ENCODE assay signal across 8 cellular contexts in the genomic region with DNA sequence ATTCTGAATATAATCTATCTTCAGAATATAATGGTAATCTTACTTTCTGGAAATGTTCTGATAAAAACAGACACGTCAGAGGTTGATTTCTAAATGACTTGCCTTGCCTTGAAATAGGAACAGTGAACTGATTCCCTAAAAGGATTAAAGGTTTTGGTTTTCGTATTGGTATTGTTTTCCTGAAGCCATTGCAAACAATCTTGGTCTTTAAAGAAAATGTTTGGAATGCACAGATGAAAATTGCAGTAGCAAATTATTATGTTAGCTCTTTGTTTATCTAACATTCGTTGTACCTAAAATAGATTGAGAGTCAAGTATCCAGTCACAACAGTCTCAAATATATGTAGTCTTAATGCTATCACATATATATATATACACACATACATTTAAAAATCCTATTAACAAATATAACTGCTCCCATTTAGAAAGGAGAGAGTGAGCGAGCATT. TPM values are rescaled to one million over a fixed set of nuclear protein-coding genes. Genes with fewer than 3 reads are reported as not detected.
DNase-seq lines count a peak whose midpoint lies in the region; ATAC-seq, FAIRE-seq and TF ChIP-seq lines count a peak whose summit lies in the region.

No MANE protein-coding gene starts in this region.

- peaks cover 18 to 37% of the 10 kb centered on the region in 2 experiments for H3K79me1 ChIP-seq in IMR-90 (ENCODE audit: low read depth in 1 of 2, low read length in 2 of 2)

- dilution Hi-C loops in IMR-90 (cut with HindIII; ENCODE audit: low sequenced_read_pairs, unreplicated experiment) = no loop called here

- no peak overlapping the region for H4K91ac ChIP-seq in IMR-90 (ENCODE audit: insufficient read depth, low read depth, low read length)

- no CpG with 5 or more reads among the region's 4 CpGs for WGBS in IMR-90 (ENCODE audit: extremely low coverage in 2 of 2, insufficient read length in 1 of 2), 2 experiments

- in situ Hi-C loops in IMR-90 (cut with MboI; ENCODE audit: low sequenced_read_pairs) = no loop called here

- H3K27ac ChIP-seq in IMR-90 (ENCODE audit: insufficient read depth, low read length) (no peak overlapping the region), mucosa of rectum (ENCODE audit: low read depth in 2 of 2, low read length in 2 of 2) (peak overlapping the region; percentile 50 to 67)

- H3K14ac ChIP-seq in IMR-90 (replicated peaks; ENCODE audit: low read depth, low read length) = no peak overlapping the region

- intact Hi-C loops in IMR-90 (cut with micrococcal nuclease) = loop anchor here (2.0 to 10.0 kb wide), 5 partner anchors 70 to 530 kb away; no protein-coding TSS in a partner anchor

- CTCF ChIA-PET in IMR-90 (lab: Yijun Ruan, JAX) = no interaction called here

- TF ChIP-seq POLR2A in IMR-90 (IDR thresholded peaks at IDR 0.05; ENCODE audit: low read depth, low read length) (no peak), GM12891 (IDR thresholded peaks at IDR 0.05; ENCODE audit: low read depth, low read length) (no peak), GM18505 (IDR thresholded peaks at IDR 0.05; ENCODE audit: borderline replicate concordance, extremely low read depth, insufficient read depth, insufficient read length) (no peak)

- no peak overlapping the region for H2BK20ac ChIP-seq in IMR-90 (ENCODE audit: low read depth, low read length)

- FAIRE-seq in A204.1 (lab: Jason Lieb, UNC) (peak; percentile 47), GM12891 (lab: Jason Lieb, UNC) (no peak)

- no peak for ATAC-seq in IMR-90 (ENCODE audit: low read depth)
- no peak for ATAC-seq in GM18505 (IDR thresholded peaks at IDR 0.05; ENCODE audit: unreplicated experiment)

- DNase-seq in IMR-90 = no peak
- DNase-seq in cerebellar cortex (ENCODE audit: low spot score) = peak; percentile 53
- DNase-seq in GM12891 (ENCODE audit: insufficient read length, low spot score) = no peak
- DNase-seq in HCEC 1CT = no peak
- no peak for DNase-seq in NAMALWA (ENCODE audit: low spot score)

- no peak overlapping the region for H2BK15ac ChIP-seq in IMR-90 (ENCODE audit: low read depth, low read length)

- 0 out of 2 replicates have a peak, but pooled peaks cover 2% of the 10 kb centered on the region for H3K27me3 ChIP-seq in IMR-90 (ENCODE audit: control insufficient read depth, insufficient read depth, low read length)
- no peaks in the 10 kb centered on the region for H3K27me3 ChIP-seq in mucosa of rectum (ENCODE audit: control insufficient read depth in 2 of 2, insufficient read depth in 2 of 2, low read length in 2 of 2)

- H2AK9ac ChIP-seq in IMR-90 (replicated peaks; ENCODE audit: low read depth, low read length, poor library complexity) = no peak overlapping the region

- H4K8ac ChIP-seq in IMR-90 (ENCODE audit: low read depth in 2 of 2, low read length in 2 of 2) = no peak overlapping the region

- no peak for TF ChIP-seq RAD21 in IMR-90 (IDR thresholded peaks at IDR 0.05; ENCODE audit: low read length)

- H4K20me1 ChIP-seq in IMR-90 (ENCODE audit: insufficient read depth, low read length) = peaks cover 14% of the 10 kb centered on the region; the same call in 1 of the 2 replicates

- POLR2A ChIA-PET in IMR-90 (lab: Charles Lee; ENCODE audit: unreplicated experiment) = no interaction called here

- no peak overlapping the region for H2AK5ac ChIP-seq in IMR-90 (ENCODE audit: low read depth, low read length)

- H3K4me3 ChIP-seq in IMR-90 (ENCODE audit: insufficient read depth, low read depth, low read length) (peak overlapping the region; percentile 83), mucosa of rectum (ENCODE audit: low read length in 2 of 2) (peak overlapping the region; percentile 97 to 99)

- H3K4ac ChIP-seq in IMR-90 (ENCODE audit: low read depth, low read length) = no peak overlapping the region

- no peak overlapping the region for H3K56ac ChIP-seq in IMR-90 (ENCODE audit: extremely low read depth, insufficient read depth, low read length)

- H3K36me3 ChIP-seq in IMR-90 (ENCODE audit: control insufficient read depth, insufficient read depth, low read length) (peaks cover 2% of the 10 kb centered on the region; the same call in 1 of the 2 replicates), mucosa of rectum (ENCODE audit: control insufficient read depth in 2 of 2, insufficient read depth in 2 of 2, low read length in 2 of 2) (no peaks in the 10 kb centered on the region)

- no peak for TF ChIP-seq CTCF in IMR-90 (conservative IDR thresholded peaks at IDR 0.05; ENCODE audit: low read depth, low read length)

- peak overlapping the region; percentile 97; the same call in 1 of the 2 replicates for H3K4me2 ChIP-seq in IMR-90 (ENCODE audit: low read depth, low read length)

- no peak overlapping the region for H3K18ac ChIP-seq in IMR-90 (ENCODE audit: low read depth, low read length)

- no peak overlapping the region for H3K23ac ChIP-seq in IMR-90 (ENCODE audit: low read depth, low read length)

- H4K5ac ChIP-seq in IMR-90 (ENCODE audit: low read depth, low read length) = no peak overlapping the region

- H3K9me1 ChIP-seq in IMR-90 (ENCODE audit: insufficient read depth, low read length) = peaks cover 6% of the 10 kb centered on the region; the same call in 1 of the 2 replicates

- H3K9ac ChIP-seq in IMR-90 (ENCODE audit: low read depth, low read length) (peak overlapping the region; percentile 24; the same call in 1 of the 2 replicates), mucosa of rectum (ENCODE audit: low read depth in 1 of 2, low read length in 2 of 2) (peak overlapping the region; percentile 94 to 99)

- no peak overlapping the region for H2AFZ ChIP-seq in IMR-90 (replicated peaks; ENCODE audit: low read length, poor library complexity)

- TSS peak; percentile 15 for BruUV-seq in IMR-90 (replicated peaks; lab: Mats Ljungman, UMichigan)

- H3K4me1 ChIP-seq in IMR-90 (ENCODE audit: control insufficient read depth, insufficient read depth, low read length) (peaks cover 8% of the 10 kb centered on the region), mucosa of rectum (ENCODE audit: control insufficient read depth in 2 of 2, insufficient read depth in 2 of 2, low read length in 2 of 2) (peaks cover 11 to 23% of the 10 kb centered on the region in 2 donors)

- no peak overlapping the region for H2BK120ac ChIP-seq in IMR-90 (ENCODE audit: low read depth, low read length)

- H2BK5ac ChIP-seq in IMR-90 (ENCODE audit: low read depth, low read length, poor library complexity, severe bottlenecking) = no peak overlapping the region

- peaks cover 3% of the 10 kb centered on the region; the same call in 1 of the 2 replicates for H3K9me3 ChIP-seq in IMR-90 (ENCODE audit: control insufficient read depth, insufficient read depth, low read length)
- H3K9me3 ChIP-seq in mucosa of rectum (ENCODE audit: control insufficient read depth in 2 of 2, low read length in 2 of 2) = no peaks in the 10 kb centered on the region

TF ChIP-seq in IMR-90, 13 proteins besides CTCF, POLR2A, EP300 and RAD21:
- no peak for TF ChIP-seq CHD1 (IDR thresholded peaks at IDR 0.05; ENCODE audit: low read depth, low read length)
- no peak for TF ChIP-seq BHLHE40 (IDR thresholded peaks at IDR 0.05; ENCODE audit: low read depth, low read length)
- TF ChIP-seq, protein P1, sequence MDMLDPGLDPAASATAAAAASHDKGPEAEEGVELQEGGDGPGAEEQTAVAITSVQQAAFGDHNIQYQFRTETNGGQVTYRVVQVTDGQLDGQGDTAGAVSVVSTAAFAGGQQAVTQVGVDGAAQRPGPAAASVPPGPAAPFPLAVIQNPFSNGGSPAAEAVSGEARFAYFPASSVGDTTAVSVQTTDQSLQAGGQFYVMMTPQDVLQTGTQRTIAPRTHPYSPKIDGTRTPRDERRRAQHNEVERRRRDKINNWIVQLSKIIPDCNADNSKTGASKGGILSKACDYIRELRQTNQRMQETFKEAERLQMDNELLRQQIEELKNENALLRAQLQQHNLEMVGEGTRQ (IDR thresholded peaks at IDR 0.05; ENCODE audit: low read depth, low read length) = no peak
- no peak for TF ChIP-seq FOS (IDR thresholded peaks at IDR 0.05; ENCODE audit: low read depth, low read length)
- TF ChIP-seq RFX5 (IDR thresholded peaks at IDR 0.05; ENCODE audit: low read depth, low read length) = no peak

TF ChIP-seq in GM12891, 5 proteins besides CTCF, POLR2A, EP300 and RAD21:
- no peak for TF ChIP-seq PAX5 (IDR thresholded peaks at IDR 0.05; ENCODE audit: insufficient read depth, low read length, severe bottlenecking)
- no peak for TF ChIP-seq SPI1 (IDR thresholded peaks at IDR 0.05; ENCODE audit: low read depth, low read length)
- no peak for TF ChIP-seq TAF1 (IDR thresholded peaks at IDR 0.05; ENCODE audit: low read depth, low read length)
- no peak for TF ChIP-seq POU2F2 (IDR thresholded peaks at IDR 0.05; ENCODE audit: low read depth, low read length)
- no peak for TF ChIP-seq POLR2AphosphoS5 (IDR thresholded peaks at IDR 0.05; ENCODE audit: low read depth, low read length)

RNA-seq across cellular contexts. Expression of gene ITM2B, which starts 1.7 kb away (rescaled TPM):
- total RNA-seq in IMR-90 (2012; rRNA removed) = 51.1 and 76.9 TPM in 2 replicates
- polyA plus RNA-seq in IMR-90 (2012; rRNA removed) = 127 and 158 TPM in 2 replicates
- polyA plus RNA-seq in IMR-90 (2012; cell fraction: cytosol; rRNA removed) = 74.9 and 83.1 TPM in 2 replicates
- 22.2 and 62.3 TPM in 2 replicates for polyA plus RNA-seq in IMR-90 (2012; cell fraction: nucleus; rRNA removed; ENCODE audit: low replicate concordance)
- polyA plus RNA-seq in GM12891 (2012; ENCODE audit: low read depth, missing spikeins) = 12.3 TPM
